Comparison of ENCODE assay signal across 36 cellular contexts in genomic region chr15:78382114-78382886, GRCh38. TPM values are rescaled to one million over a fixed set of nuclear protein-coding genes. Genes with fewer than 3 reads are reported as not detected.
"Had no signal": no experiment of that assay in that cellular context is flagged by ENCODE, and none has a peak within 500 bp of the region (broad histone marks: within the 10 kb centered on the region; RNA-seq: fewer than 3 reads in every experiment).

No MANE protein-coding gene starts in this region.

- H3K4me1 Mint-ChIP-seq: activated CD4-positive, alpha-beta memory T cell treated with anti-CD3 and anti-CD28 coated beads, Interleukin-2, amount 10 ng/mL, durations not matched to agents 7 days and 5 days; activated CD8-positive, alpha-beta memory T cell treated with anti-CD3 and anti-CD28 coated beads, Interleukin-2, amount 10 ng/mL, durations not matched to agents 7 days and 5 days; activated naive CD4-positive, alpha-beta T cell treated with anti-CD3 and anti-CD28 coated beads, Interleukin-2, amount 50 U/mL, for 24 hours; activated naive CD8-positive, alpha-beta T cell treated with anti-CD3 and anti-CD28 coated beads, Interleukin-2, amount 10 ng/mL, durations not matched to agents 7 days and 5 days had no signal

- H3K36me3 Mint-ChIP-seq: activated naive CD4-positive, alpha-beta T cell treated with anti-CD3 and anti-CD28 coated beads, Interleukin-2, amount 50 U/mL, for 24 hours; activated naive CD8-positive, alpha-beta T cell treated with anti-CD3 and anti-CD28 coated beads, Interleukin-2, amount 10 ng/mL, durations not matched to agents 7 days and 5 days had no signal

- ATAC-seq: activated CD8-positive, alpha-beta memory T cell treated with anti-CD3 and anti-CD28 coated beads, Interleukin-2, amount 10 ng/mL, durations not matched to agents 7 days and 5 days; activated T-cell treated with anti-CD3 and anti-CD28 coated beads, Interleukin-2, amount 50 U/mL, for 72 hours; body of pancreas; Panc1 had no signal

- H3K4me3 Mint-ChIP-seq: activated CD4-positive, alpha-beta memory T cell treated with anti-CD3 and anti-CD28 coated beads, Interleukin-2, amount 10 ng/mL, durations not matched to agents 7 days and 5 days; activated CD8-positive, alpha-beta memory T cell treated with anti-CD3 and anti-CD28 coated beads, Interleukin-2, amount 10 ng/mL, durations not matched to agents 7 days and 5 days; activated naive CD4-positive, alpha-beta T cell treated with anti-CD3 and anti-CD28 coated beads, Interleukin-2, amount 50 U/mL, for 24 hours; activated naive CD8-positive, alpha-beta T cell treated with anti-CD3 and anti-CD28 coated beads, Interleukin-2, amount 10 ng/mL, durations not matched to agents 7 days and 5 days; activated T-cell treated with anti-CD3 and anti-CD28 coated beads, Interleukin-2, amount 50 U/mL, for 72 hours had no signal

- H3K9me3 Mint-ChIP-seq: activated CD4-positive, alpha-beta memory T cell treated with anti-CD3 and anti-CD28 coated beads, Interleukin-2, amount 10 ng/mL, durations not matched to agents 7 days and 5 days; activated naive CD4-positive, alpha-beta T cell treated with anti-CD3 and anti-CD28 coated beads, Interleukin-2, amount 50 U/mL, for 24 hours; activated T-cell treated with anti-CD3 and anti-CD28 coated beads, Interleukin-2, amount 50 U/mL, for 72 hours; activated T-helper 2 cell treated with anti-CD3 and anti-CD28 coated beads, Interferon-gamma antibody, Interleukin-2, Interleukin-4, amounts not matched to agents 10 μg/mL and 5 μg/mL and 100 μg/mL, durations not matched to agents 14 hours and 24 hours and 36 hours had no signal

- H3K27ac ChIP-seq: body of pancreas, breast epithelium, WERI-Rb-1 had no signal

- H3K27ac Mint-ChIP-seq: activated CD4-positive, alpha-beta memory T cell treated with anti-CD3 and anti-CD28 coated beads, Interleukin-2, amount 10 ng/mL, durations not matched to agents 7 days and 5 days; activated CD8-positive, alpha-beta memory T cell treated with anti-CD3 and anti-CD28 coated beads, Interleukin-2, amount 10 ng/mL, durations not matched to agents 7 days and 5 days; activated naive CD4-positive, alpha-beta T cell treated with anti-CD3 and anti-CD28 coated beads, Interleukin-2, amount 50 U/mL, for 24 hours; activated naive CD8-positive, alpha-beta T cell treated with anti-CD3 and anti-CD28 coated beads, Interleukin-2, amount 10 ng/mL, durations not matched to agents 7 days and 5 days; activated T-cell treated with anti-CD3 and anti-CD28 coated beads, Interleukin-2, amount 50 U/mL, for 72 hours; activated T-helper 2 cell treated with anti-CD3 and anti-CD28 coated beads, Interferon-gamma antibody, Interleukin-2, Interleukin-4, amounts not matched to agents 10 μg/mL and 5 μg/mL and 100 μg/mL, durations not matched to agents 14 hours and 24 hours and 36 hours had no signal

- H3K4me3 ChIP-seq: body of pancreas, breast epithelium had no signal

- H3K9me3 ChIP-seq: body of pancreas, breast epithelium had no signal

- DNase-seq: activated CD4-positive, alpha-beta memory T cell treated with anti-CD3 and anti-CD28 coated beads, Interleukin-2, amount 10 ng/mL, durations not matched to agents 7 days and 5 days; activated CD4-positive, alpha-beta T cell treated with anti-CD3 and anti-CD28 coated beads for 1 hour; activated CD4-positive, alpha-beta T cell treated with anti-CD3 and anti-CD28 coated beads for 48 hours; activated CD4-positive, CD25-positive, alpha-beta regulatory T cell; activated CD8-positive, alpha-beta memory T cell treated with anti-CD3 and anti-CD28 coated beads for 24 hours; activated CD8-positive, alpha-beta memory T cell treated with anti-CD3 and anti-CD28 coated beads, Interleukin-2, amount 10 ng/mL, durations not matched to agents 7 days and 5 days; activated CD8-positive, alpha-beta memory T cell treated with anti-CD3 and anti-CD28 coated beads, Interleukin-2, amount 50 U/mL, for 48 hours; activated gamma-delta T cell; activated naive CD4-positive, alpha-beta T cell treated with Interleukin-2 at 50 U/mL for 16 hours; activated naive CD8-positive, alpha-beta T cell treated with anti-CD3 and anti-CD28 coated beads, Interleukin-2, amount 10 ng/mL, durations not matched to agents 7 days and 5 days; activated T-cell treated with anti-CD3 and anti-CD28 coated beads, Interleukin-2, amount 50 U/mL, for 72 hours; amygdala; body of pancreas; Karpas-422; NCI-H1105; NCI-H1417 treated with DMSO at 0.1 percent for 48 hours; NCI-H187 treated with DMSO at 0.1 percent for 48 hours; NCI-H2081; NCI-H2171 treated with DMSO at 0.1 percent for 48 hours; NCI-H226; NCI-H446 treated with DMSO at 0.1 percent for 48 hours; NCI-H524; NCI-H69; NCI-H82; SHP77 treated with DMSO at 0.1 percent for 48 hours; T1000; WERI-Rb-1 had no signal

- H3K27me3 ChIP-seq: body of pancreas, breast epithelium had no signal

- H3K4me1 ChIP-seq: body of pancreas, breast epithelium had no signal

- H3K36me3 ChIP-seq: breast epithelium, WERI-Rb-1 had no signal

RNA-seq across cellular contexts. Expression of gene CRABP1, which starts 42.1 kb away (rescaled TPM):
- total RNA-seq: activated CD4-positive, alpha-beta memory T cell treated with anti-CD3 and anti-CD28 coated beads, Interleukin-2, amount 10 ng/mL, durations not matched to agents 7 days and 5 days; activated CD8-positive, alpha-beta memory T cell treated with anti-CD3 and anti-CD28 coated beads, Interleukin-2, amount 10 ng/mL, durations not matched to agents 7 days and 5 days; activated naive CD8-positive, alpha-beta T cell treated with anti-CD3 and anti-CD28 coated beads, Interleukin-2, amount 10 ng/mL, durations not matched to agents 7 days and 5 days; cardiac septum; MCF 10A; RPMI7951; SK-MEL-5; T-helper 1 cell treated with Interleukin-12 subunit alpha and Interleukin-12 subunit beta and Interleukin-4 antibody, amounts not matched to agents 30 ng/mL and 1 ng/mL, for 36 hours had no signal
